11 cellular contexts compared by ENCODE assay signal in genomic region chr20:8161262-8162071, GRCh38. TPM values are rescaled to one million over a fixed set of nuclear protein-coding genes. Genes with fewer than 3 reads are reported as not detected.
DNase-seq lines count a peak whose midpoint lies in the region; ATAC-seq lines count a peak whose summit lies in the region.
"Had no signal": no experiment of that assay in that cellular context is flagged by ENCODE, and none has a peak within 500 bp of the region (broad histone marks: within the 10 kb centered on the region; RNA-seq: fewer than 3 reads in every experiment).

No MANE protein-coding gene starts in this region.

- WGBS in trophoblast cell (ENCODE audit: extremely low coverage, insufficient coverage, insufficient read length) = no CpG with 5 or more reads among the region's 4 CpGs
- WGBS in aorta, 2 donors = 64 to 65% methylated on average over 4 of the region's 4 CpGs

- no peak overlapping the region for H3K4ac ChIP-seq in trophoblast cell (ENCODE audit: low read depth, low read length)

- no peaks in the 10 kb centered on the region for H3K79me1 ChIP-seq in trophoblast cell (ENCODE audit: low read length)

- no peaks in the 10 kb centered on the region for H3K79me2 ChIP-seq in trophoblast cell (ENCODE audit: control insufficient read depth, insufficient read depth, low read length, poor library complexity)

- H3K4me2 ChIP-seq in trophoblast cell (ENCODE audit: low read length) = no peak overlapping the region

- H2BK12ac ChIP-seq in trophoblast cell (ENCODE audit: low read length) = no peak overlapping the region

- H3K14ac ChIP-seq in trophoblast cell (ENCODE audit: low read length) = no peak overlapping the region

- H4K8ac ChIP-seq in trophoblast cell (ENCODE audit: low read depth, low read length) = no peak overlapping the region

- H3K9me3 ChIP-seq in trophoblast cell (ENCODE audit: insufficient read depth, low read depth, low read length) (peaks cover 3% of the 10 kb centered on the region), aorta (ENCODE audit: control insufficient read depth, low read length) (no peaks in the 10 kb centered on the region)
- H3K9me3 ChIP-seq: testis had no signal

- H3K27me3 ChIP-seq in trophoblast cell (ENCODE audit: insufficient read depth, low read length) (no peaks in the 10 kb centered on the region), aorta (ENCODE audit: control insufficient read depth in 1 of 2, insufficient read depth in 2 of 2, low read length in 1 of 2) (no peaks in the 10 kb centered on the region)
- H3K27me3 ChIP-seq: dorsolateral prefrontal cortex, testis had no signal

- no peak overlapping the region for H3K4me3 ChIP-seq in trophoblast cell (ENCODE audit: low read depth, low read length)
- no peak overlapping the region for H3K4me3 ChIP-seq in aorta (ENCODE audit: low read length in 2 of 2)
- H3K4me3 ChIP-seq: dorsolateral prefrontal cortex, testis had no signal

- DNase-seq in DMS53 treated with DMSO at 0.1 percent for 48 hours (lab: John Stamatoyannopoulos, UW; ENCODE audit: unreplicated experiment) (peak; percentile 10), NOMO-1 treated with DMSO at 0.1 percent for 48 hours (lab: John Stamatoyannopoulos, UW; ENCODE audit: unreplicated experiment) (peak; percentile 28), Right ventricle myocardium superior (no peak), trophoblast cell (peak; percentile 15 to 55), UCSD-AML1 (lab: John Stamatoyannopoulos, UW; ENCODE audit: unreplicated experiment) (no peak), aorta (no peak)
- no peak for DNase-seq in NK-92 treated with Interleukin-12 subunit alpha and Interleukin-12 subunit beta, amount 100 ng/mL, for 24 hours (lab: John Stamatoyannopoulos, UW)
- DNase-seq: dorsolateral prefrontal cortex; stimulated activated CD4-positive, alpha-beta T cell treated with anti-CD3 and anti-CD28 coated beads, Interleukin-1b, Interleukin-23, amount 100 ng/mL, for 48 hours; testis had no signal

- H3K36me3 ChIP-seq in trophoblast cell (ENCODE audit: control insufficient read depth in 1 of 2, insufficient read depth in 2 of 2, low read length in 2 of 2) (peaks cover 0 to 2% of the 10 kb centered on the region in 2 experiments), aorta (ENCODE audit: control insufficient read depth in 1 of 2, insufficient read depth in 2 of 2, low read length in 1 of 2) (no peaks in the 10 kb centered on the region)

- no peak overlapping the region for H3K9ac ChIP-seq in trophoblast cell (ENCODE audit: low read length)

- H3K18ac ChIP-seq in trophoblast cell (ENCODE audit: low read length) = no peak overlapping the region

- no peak overlapping the region for H2AFZ ChIP-seq in trophoblast cell (ENCODE audit: insufficient read depth, low read length, poor library complexity)

- H4K91ac ChIP-seq in trophoblast cell (ENCODE audit: low read depth, low read length) = no peak overlapping the region

- no peak overlapping the region for H4K12ac ChIP-seq in trophoblast cell (ENCODE audit: low read depth, low read length)

- H2AK5ac ChIP-seq in trophoblast cell (ENCODE audit: low read length) = no peak overlapping the region

- no peak overlapping the region for H3K23ac ChIP-seq in trophoblast cell (ENCODE audit: low read length)

- no peak overlapping the region for H3K27ac ChIP-seq in trophoblast cell (ENCODE audit: low read depth, low read length)
- no peak overlapping the region for H3K27ac ChIP-seq in aorta (ENCODE audit: low read depth in 1 of 2, low read length in 2 of 2)
- H3K27ac ChIP-seq: dorsolateral prefrontal cortex, testis had no signal

- H2BK5ac ChIP-seq in trophoblast cell (ENCODE audit: low read depth, low read length, poor library complexity) = no peak overlapping the region

- intact Hi-C loops in Right ventricle myocardium superior (cut with DNase I) = no loop called here
- intact Hi-C loops in aorta (cut with DNase I) = loop anchor here in 1 of 2 donors (1.0 kb wide), 1 partner anchor 8 kb away; no protein-coding TSS in a partner anchor

- H3K4me1 ChIP-seq in trophoblast cell (ENCODE audit: control insufficient read depth in 1 of 2, insufficient read depth in 2 of 2, low read length in 2 of 2) (no peaks in the 10 kb centered on the region), aorta (ENCODE audit: control insufficient read depth in 1 of 2, insufficient read depth in 2 of 2, low read length in 2 of 2) (no peaks in the 10 kb centered on the region)
- H3K4me1 ChIP-seq: testis had no signal

- H2BK120ac ChIP-seq in trophoblast cell (ENCODE audit: insufficient read depth, low read length, poor library complexity) = no peak overlapping the region

- ATAC-seq in Right ventricle myocardium superior (ENCODE audit: poor library complexity) (peak; percentile 80), GM21723 (IDR thresholded peaks at IDR 0.05; ENCODE audit: unreplicated experiment) (no peak), aorta (ENCODE audit: low FRiP score) (no peak)

RNA-seq across cellular contexts. Expression of gene PLCB1, which starts 29.4 kb away (rescaled TPM):
- 6.3 TPM for total RNA-seq in Right ventricle myocardium superior
- 6.8 and 8.4 TPM in 2 replicates for polyA plus RNA-seq in trophoblast cell (2013)
- 10 to 100 TPM; 10.7 to 35.0 TPM for total RNA-seq in aorta
- polyA plus RNA-seq in aorta = 1 to 10 TPM; 1.4 to 2.4 TPM

Comparison
In these comparisons a context has a peak if more than half of its experiments do, and no peak if none do; other contexts are left out.
1. DNase-seq: peak in DMS53 treated with DMSO at 0.1 percent for 48 hours (single experiment), NOMO-1 treated with DMSO at 0.1 percent for 48 hours (single experiment) and trophoblast cell (2 of 2); none in Right ventricle myocardium superior (single experiment), NK-92 treated with Interleukin-12 subunit alpha and Interleukin-12 subunit beta, amount 100 ng/mL, for 24 hours (single experiment), UCSD-AML1 (single experiment) and aorta (0 of 2).